1 cellular context compared by ENCODE assay signal in the genomic region with DNA sequence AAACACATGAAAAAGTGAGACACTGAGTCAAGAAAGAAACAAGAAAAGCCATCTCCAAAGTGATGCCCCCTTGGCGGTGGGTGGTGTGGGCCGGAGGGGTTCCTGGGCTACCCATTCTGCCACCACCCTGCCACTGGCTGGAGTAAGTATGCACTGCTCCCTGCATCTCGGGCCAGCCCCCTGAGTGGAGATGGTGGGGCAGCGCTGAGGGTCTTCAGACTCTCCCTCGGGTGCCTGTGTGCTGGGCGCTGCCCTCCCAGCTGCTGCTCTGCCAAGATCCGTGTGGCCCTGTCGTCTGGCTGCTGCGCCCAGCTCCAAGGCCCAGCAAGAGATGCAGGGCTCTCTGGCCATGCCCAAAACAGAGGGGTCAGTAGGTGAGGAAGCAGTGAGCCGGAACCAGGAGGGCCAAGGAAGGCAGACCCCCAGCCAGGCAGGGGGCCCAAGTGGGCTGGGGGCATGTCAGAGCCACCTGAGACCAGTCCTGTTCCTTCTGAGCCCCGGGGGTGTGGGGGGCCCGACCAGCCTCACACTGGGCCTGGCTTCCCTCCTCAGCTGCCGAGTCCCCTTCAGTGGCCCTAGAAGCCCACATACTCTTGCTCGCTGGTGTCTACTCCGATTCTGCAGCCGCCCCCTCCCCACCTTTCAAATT.
TF ChIP-seq lines count a peak whose summit lies in the region.

No MANE protein-coding gene starts in this region.

TF ChIP-seq in GM12878, 131 proteins besides CTCF, POLR2A, EP300 and RAD21:
- no peak for TF ChIP-seq CHD4 (IDR thresholded peaks at IDR 0.05)
- TF ChIP-seq PAX5 (IDR thresholded peaks at IDR 0.05; ENCODE audit: borderline replicate concordance, low read depth, low read length): peak; percentile 49
- no peak for TF ChIP-seq ZZZ3 (IDR thresholded peaks at IDR 0.05; ENCODE audit: control insufficient read depth, insufficient read length, low read depth)
- no peak for TF ChIP-seq SMC3 (IDR thresholded peaks at IDR 0.05; ENCODE audit: borderline replicate concordance, low read length)
- TF ChIP-seq RELA (IDR thresholded peaks at IDR 0.05; ENCODE audit: borderline replicate concordance, partially characterized antibody): no peak
- no peak for TF ChIP-seq MXI1 (IDR thresholded peaks at IDR 0.05; ENCODE audit: low read depth, low read length)
- TF ChIP-seq KDM1A (IDR thresholded peaks at IDR 0.05; ENCODE audit: borderline replicate concordance): no peak
- no peak for TF ChIP-seq SMARCA5 (IDR thresholded peaks at IDR 0.05)
- TF ChIP-seq POLR2AphosphoS2 (IDR thresholded peaks at IDR 0.05; ENCODE audit: low read depth, low read length): peak; percentile 41; the same call in 1 of the 2 replicates
- no peak for TF ChIP-seq ASH2L (IDR thresholded peaks at IDR 0.05; ENCODE audit: borderline replicate concordance, low read depth)
- peak; percentile 7; the same call in 1 of the 2 replicates for TF ChIP-seq POLR2AphosphoS5 (IDR thresholded peaks at IDR 0.05; ENCODE audit: low read length)
- TF ChIP-seq HDAC6 (IDR thresholded peaks at IDR 0.05; ENCODE audit: unreplicated experiment): no peak
- no peak for TF ChIP-seq ZNF207 (IDR thresholded peaks at IDR 0.05; ENCODE audit: borderline replicate concordance)
- no peak for TF ChIP-seq HCFC1 (IDR thresholded peaks at IDR 0.05; ENCODE audit: low read length)
